ENCODE assay signal across 9 cellular contexts in the genomic region with DNA sequence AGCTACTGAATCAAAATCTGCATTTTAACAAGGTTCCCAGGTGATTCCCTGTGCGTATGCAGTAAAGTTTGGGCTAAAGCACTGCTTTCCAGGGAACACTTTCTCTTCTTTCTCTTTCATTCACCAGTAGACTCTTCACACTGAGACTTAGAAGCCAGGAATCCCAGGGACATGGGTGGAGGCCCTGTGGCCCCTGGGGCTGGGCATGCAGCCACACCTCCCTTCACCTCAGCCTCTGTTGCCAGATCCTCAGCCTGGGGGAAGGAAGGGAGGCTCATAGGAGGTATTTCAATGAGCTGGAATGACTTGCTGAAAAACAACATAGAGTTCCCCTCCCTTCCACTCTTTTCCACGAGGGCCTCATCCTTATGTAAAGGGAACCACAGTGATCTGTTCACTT. TPM values are rescaled to one million over a fixed set of nuclear protein-coding genes. Genes with fewer than 3 reads are reported as not detected.
DNase-seq lines count a peak whose midpoint lies in the region; ATAC-seq and TF ChIP-seq lines count a peak whose summit lies in the region.
"Had no signal": no experiment of that assay in that cellular context is flagged by ENCODE, and none has a peak within 500 bp of the region (broad histone marks: within the 10 kb centered on the region; RNA-seq: fewer than 3 reads in every experiment).

No MANE protein-coding gene starts in this region.

- H3F3A ChIP-seq in GM23338 (replicated peaks; ENCODE audit: low read depth): peaks cover 12% of the 10 kb centered on the region

- H3K27me3 ChIP-seq in GM23338 (ENCODE audit: insufficient read depth) (no peaks in the 10 kb centered on the region), skeletal muscle satellite cell (ENCODE audit: control insufficient read depth, insufficient read depth, low read length) (no peaks in the 10 kb centered on the region)

- H4K20me1 ChIP-seq in GM23338 (replicated peaks; ENCODE audit: insufficient read depth): no peaks in the 10 kb centered on the region; the same call in 1 of the 2 replicates

- H3K27ac ChIP-seq in GM23338 (ENCODE audit: low read depth) (peak overlapping the region; percentile 98; the same call in 1 of the 2 replicates), SK-N-MC (peak overlapping the region; percentile 85)

- DNase-seq in GM23338 (ENCODE audit: low spot score) (no peak), SK-N-MC (ENCODE audit: low read depth, low spot score) (no peak), fibroblast of the aortic adventitia (ENCODE audit: low read depth) (peak; percentile 39)
- DNase-seq in stimulated activated CD4-positive, alpha-beta T cell treated with anti-CD3 and anti-CD28 coated beads, Interleukin-4, amount 100 ng/mL, for 4 hours: no peak
- DNase-seq: midbrain, NCI-H2171 treated with DMSO at 0.1 percent for 48 hours had no signal

- H3K4me1 Mint-ChIP-seq in GM23338: peaks cover 24% of the 10 kb centered on the region

- H3K79me2 ChIP-seq in GM23338 (replicated peaks; ENCODE audit: insufficient read depth): peaks cover 24% of the 10 kb centered on the region

- peaks cover 24% of the 10 kb centered on the region; the same call in 1 of the 2 replicates for H3K4me1 ChIP-seq in GM23338 (ENCODE audit: insufficient read depth)
- peaks cover 23% of the 10 kb centered on the region for H3K4me1 ChIP-seq in skeletal muscle satellite cell (ENCODE audit: control insufficient read depth, insufficient read depth, low read length)

- no peaks in the 10 kb centered on the region; the same call in 2 of the 3 replicates for H3K9me3 Mint-ChIP-seq in GM23338

- H3K4me2 ChIP-seq in GM23338: peak overlapping the region; percentile 94
- peak overlapping the region; percentile 96 for H3K4me2 ChIP-seq in skeletal muscle satellite cell (ENCODE audit: low read length)

- peak overlapping the region; percentile 76 for H3K27ac Mint-ChIP-seq in GM23338

- H3K36me3 ChIP-seq in GM23338 (ENCODE audit: insufficient read depth): peaks cover 9% of the 10 kb centered on the region; the same call in 1 of the 2 replicates
- H3K36me3 ChIP-seq in SK-N-MC (ENCODE audit: insufficient read depth, low read length): peaks cover 4% of the 10 kb centered on the region; the same call in 1 of the 2 replicates
- H3K36me3 ChIP-seq in skeletal muscle satellite cell (ENCODE audit: insufficient read depth, low read length): peaks cover 24% of the 10 kb centered on the region

- peak overlapping the region; percentile 95 for H3K4me3 Mint-ChIP-seq in GM23338

- H3K36me3 Mint-ChIP-seq in GM23338 (ENCODE audit: low read depth): peaks cover 39% of the 10 kb centered on the region

- H3K4me3 ChIP-seq in GM23338: peak overlapping the region; percentile 99
- H3K4me3 ChIP-seq in SK-N-MC: peak overlapping the region; percentile 80
- peak overlapping the region; percentile 86 for H3K4me3 ChIP-seq in fibroblast of the aortic adventitia (ENCODE audit: low read depth, low read length)
- H3K4me3 ChIP-seq in skeletal muscle satellite cell (ENCODE audit: low read length): peak overlapping the region; percentile 75

- no peak overlapping the region for H3K9ac ChIP-seq in SK-N-MC (ENCODE audit: insufficient read length)
- H3K9ac ChIP-seq in skeletal muscle satellite cell (ENCODE audit: low read depth, low read length): peak overlapping the region; percentile 81

- no peaks in the 10 kb centered on the region for H3K9me3 ChIP-seq in SK-N-MC (ENCODE audit: low read depth, low read length)
- no peaks in the 10 kb centered on the region for H3K9me3 ChIP-seq in skeletal muscle satellite cell (replicated peaks; ENCODE audit: low read length)

- no peaks in the 10 kb centered on the region for H3K27me3 Mint-ChIP-seq in GM23338 (ENCODE audit: insufficient read depth, low read depth, poor library complexity)

- ATAC-seq in GM23338: peak; percentile 2; the same call in 2 of the 3 replicates
- no peak for ATAC-seq in GM21390 (IDR thresholded peaks at IDR 0.05; ENCODE audit: unreplicated experiment)
- no peak for ATAC-seq in HG03045 (IDR thresholded peaks at IDR 0.05; ENCODE audit: unreplicated experiment)

- no peak for TF ChIP-seq CTCF in GM23338 (conservative IDR thresholded peaks at IDR 0.05; ENCODE audit: low read depth in 2 of 2)
- TF ChIP-seq CTCF in fibroblast of the aortic adventitia (IDR thresholded peaks at IDR 0.05; ENCODE audit: insufficient read depth, low read length): no peak

- H3K9me2 ChIP-seq in GM23338 (ENCODE audit: insufficient read depth): no peaks in the 10 kb centered on the region; the same call in 1 of the 2 replicates

- no peak overlapping the region for H2AFZ ChIP-seq in GM23338

TF ChIP-seq in GM23338, 12 proteins besides CTCF, POLR2A, EP300 and RAD21 (continues in another document):
- TF ChIP-seq CREB1 (CRISPR knock-in tag; IDR thresholded peaks at IDR 0.05; ENCODE audit: low read depth) (no peak), ZNF114 (CRISPR knock-in tag; IDR thresholded peaks at IDR 0.05) (no peak), STAT1 (IDR thresholded peaks at IDR 0.05; ENCODE audit: unreplicated experiment) (no peak), ZNF331 (CRISPR knock-in tag; IDR thresholded peaks at IDR 0.05; ENCODE audit: low read depth) (no peak), JUNB (IDR thresholded peaks at IDR 0.05; ENCODE audit: unreplicated experiment) (no peak), POLR2AphosphoS5 (IDR thresholded peaks at IDR 0.05; ENCODE audit: low read depth) (no peak)
- TF ChIP-seq, protein P1, sequence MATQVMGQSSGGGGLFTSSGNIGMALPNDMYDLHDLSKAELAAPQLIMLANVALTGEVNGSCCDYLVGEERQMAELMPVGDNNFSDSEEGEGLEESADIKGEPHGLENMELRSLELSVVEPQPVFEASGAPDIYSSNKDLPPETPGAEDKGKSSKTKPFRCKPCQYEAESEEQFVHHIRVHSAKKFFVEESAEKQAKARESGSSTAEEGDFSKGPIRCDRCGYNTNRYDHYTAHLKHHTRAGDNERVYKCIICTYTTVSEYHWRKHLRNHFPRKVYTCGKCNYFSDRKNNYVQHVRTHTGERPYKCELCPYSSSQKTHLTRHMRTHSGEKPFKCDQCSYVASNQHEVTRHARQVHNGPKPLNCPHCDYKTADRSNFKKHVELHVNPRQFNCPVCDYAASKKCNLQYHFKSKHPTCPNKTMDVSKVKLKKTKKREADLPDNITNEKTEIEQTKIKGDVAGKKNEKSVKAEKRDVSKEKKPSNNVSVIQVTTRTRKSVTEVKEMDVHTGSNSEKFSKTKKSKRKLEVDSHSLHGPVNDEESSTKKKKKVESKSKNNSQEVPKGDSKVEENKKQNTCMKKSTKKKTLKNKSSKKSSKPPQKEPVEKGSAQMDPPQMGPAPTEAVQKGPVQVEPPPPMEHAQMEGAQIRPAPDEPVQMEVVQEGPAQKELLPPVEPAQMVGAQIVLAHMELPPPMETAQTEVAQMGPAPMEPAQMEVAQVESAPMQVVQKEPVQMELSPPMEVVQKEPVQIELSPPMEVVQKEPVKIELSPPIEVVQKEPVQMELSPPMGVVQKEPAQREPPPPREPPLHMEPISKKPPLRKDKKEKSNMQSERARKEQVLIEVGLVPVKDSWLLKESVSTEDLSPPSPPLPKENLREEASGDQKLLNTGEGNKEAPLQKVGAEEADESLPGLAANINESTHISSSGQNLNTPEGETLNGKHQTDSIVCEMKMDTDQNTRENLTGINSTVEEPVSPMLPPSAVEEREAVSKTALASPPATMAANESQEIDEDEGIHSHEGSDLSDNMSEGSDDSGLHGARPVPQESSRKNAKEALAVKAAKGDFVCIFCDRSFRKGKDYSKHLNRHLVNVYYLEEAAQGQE (IDR thresholded peaks at IDR 0.05; ENCODE audit: unreplicated experiment): no peak

RNA-seq across cellular contexts. Expression of a gene that starts 1.2 kb away (rescaled TPM):
- total RNA-seq in GM23338 (2014; rRNA removed; shearing (Covaris generic)): 110 and 112 TPM in 2 replicates
- 143 and 154 TPM in 2 replicates for polyA plus RNA-seq in GM23338 (2016; fragmentation: Nextera tagmentation; extraction: Ambion mirVana)
- 9.5 and 38.9 TPM in 2 replicates for total RNA-seq in fibroblast of the aortic adventitia (ENCODE audit: low replicate concordance)
- 29.7 and 40.2 TPM in 2 replicates for total RNA-seq in skeletal muscle satellite cell (2012; rRNA removed)

RNA-seq across cellular contexts. Expression of a gene that starts 5.3 kb away (rescaled TPM):
- 64.4 and 72.7 TPM in 2 replicates for total RNA-seq in GM23338 (2014; rRNA removed; shearing (Covaris generic))
- polyA plus RNA-seq in GM23338 (2016; fragmentation: Nextera tagmentation; extraction: Ambion mirVana): 226 and 241 TPM in 2 replicates
- total RNA-seq in fibroblast of the aortic adventitia (ENCODE audit: low replicate concordance): 13.2 and 77.5 TPM in 2 replicates
- 76.6 and 79.7 TPM in 2 replicates for total RNA-seq in skeletal muscle satellite cell (2012; rRNA removed)

RNA-seq across cellular contexts. Expression of a gene that starts 51.7 kb away (rescaled TPM):
- total RNA-seq in GM23338 (2014; rRNA removed; shearing (Covaris generic)): 71.1 and 86.9 TPM in 2 replicates
- 16.9 TPM in 2 replicates for polyA plus RNA-seq in GM23338 (2016; fragmentation: Nextera tagmentation; extraction: Ambion mirVana)
- 29.4 and 53.1 TPM in 2 replicates for total RNA-seq in fibroblast of the aortic adventitia (ENCODE audit: low replicate concordance)
- total RNA-seq in skeletal muscle satellite cell (2012; rRNA removed): 21.6 and 26.1 TPM in 2 replicates

RNA-seq across cellular contexts. Expression of a gene that starts 57.0 kb away (rescaled TPM):
- 31.6 and 38.4 TPM in 2 replicates for total RNA-seq in GM23338 (2014; rRNA removed; shearing (Covaris generic))
- 15.9 and 19.7 TPM in 2 replicates for polyA plus RNA-seq in GM23338 (2016; fragmentation: Nextera tagmentation; extraction: Ambion mirVana)
- total RNA-seq in fibroblast of the aortic adventitia (ENCODE audit: low replicate concordance): 28.5 and 41.9 TPM in 2 replicates
- 33.9 and 39.8 TPM in 2 replicates for total RNA-seq in skeletal muscle satellite cell (2012; rRNA removed)
